21 cellular contexts compared by ENCODE assay signal in genomic region chr6:15843764-15844163, GRCh38.
DNase-seq lines count a peak whose midpoint lies in the region; ATAC-seq and TF ChIP-seq lines count a peak whose summit lies in the region.
"Had no signal": no experiment of that assay in that cellular context is flagged by ENCODE, and none has a peak within 500 bp of the region (broad histone marks: within the 10 kb centered on the region; RNA-seq: fewer than 3 reads in every experiment).

No MANE protein-coding gene starts in this region.

- DNase-seq in NCI-H510A treated with DMSO at 0.1 percent for 48 hours (lab: John Stamatoyannopoulos, UW) (peak; percentile 20), NCI-H510A (lab: John Stamatoyannopoulos, UW) (no peak), NCI-H187 treated with DMSO at 0.1 percent for 48 hours (lab: John Stamatoyannopoulos, UW) (peak; percentile 41), HUDEP-2 (lab: John Stamatoyannopoulos, UW; ENCODE audit: unreplicated experiment in 76 of 76) (no peak), activated T-cell treated with anti-CD3 and anti-CD28 coated beads for 4 hours (no peak)
- no peak for DNase-seq in T-helper 2 cell treated with Interferon-gamma antibody and Interleukin-4, amounts not matched to agents 5 μg/mL and 100 μg/mL, for 36 hours (ENCODE audit: low spot score)
- DNase-seq: 8988T; C1 segment of cervical spinal cord; CD8-positive, alpha-beta T cell; EL; GF-D8; HFFc6; KG1; NCI-H1105; NCI-H146; NCI-H2107; NCI-H345; NCI-H526 treated with DMSO at 0.1 percent for 48 hours; SIG-M5; SK-N-SH had no signal

- no peak overlapping the region for H3K4me3 Mint-ChIP-seq in T-helper 2 cell treated with Interferon-gamma antibody and Interleukin-4, amounts not matched to agents 5 μg/mL and 100 μg/mL, for 36 hours
- H3K4me3 Mint-ChIP-seq: CD8-positive, alpha-beta T cell; HFFc6 had no signal

- TF ChIP-seq POLR2A in GM18505 (IDR thresholded peaks at IDR 0.05; ENCODE audit: borderline replicate concordance, extremely low read depth, insufficient read depth, insufficient read length), result no peak

- ATAC-seq in GM18505 (IDR thresholded peaks at IDR 0.05; ENCODE audit: unreplicated experiment), result no peak
- ATAC-seq: CD8-positive, alpha-beta T cell had no signal

- peaks cover 4% of the 10 kb centered on the region for H3K9me3 Mint-ChIP-seq in T-helper 2 cell treated with Interferon-gamma antibody and Interleukin-4, amounts not matched to agents 5 μg/mL and 100 μg/mL, for 36 hours
- H3K9me3 Mint-ChIP-seq: CD8-positive, alpha-beta T cell had no signal

- no peaks in the 10 kb centered on the region for H3K27me3 Mint-ChIP-seq in T-helper 2 cell treated with Interferon-gamma antibody and Interleukin-4, amounts not matched to agents 5 μg/mL and 100 μg/mL, for 36 hours (ENCODE audit: low read depth)

- peak overlapping the region; percentile 35 for H3K27ac Mint-ChIP-seq in T-helper 2 cell treated with Interferon-gamma antibody and Interleukin-4, amounts not matched to agents 5 μg/mL and 100 μg/mL, for 36 hours
- H3K27ac Mint-ChIP-seq: CD8-positive, alpha-beta T cell; HFFc6 had no signal

- H3K36me3 Mint-ChIP-seq in T-helper 2 cell treated with Interferon-gamma antibody and Interleukin-4, amounts not matched to agents 5 μg/mL and 100 μg/mL, for 36 hours (ENCODE audit: low read depth), result no peaks in the 10 kb centered on the region
- H3K36me3 Mint-ChIP-seq: CD8-positive, alpha-beta T cell had no signal

- peaks cover 12% of the 10 kb centered on the region for H3K4me1 Mint-ChIP-seq in T-helper 2 cell treated with Interferon-gamma antibody and Interleukin-4, amounts not matched to agents 5 μg/mL and 100 μg/mL, for 36 hours (ENCODE audit: low read depth)

Comparison
In these comparisons a context has a peak if more than half of its experiments do, and no peak if none do; other contexts are left out.
1. DNase-seq: peak in NCI-H510A treated with DMSO at 0.1 percent for 48 hours (single experiment) and NCI-H187 treated with DMSO at 0.1 percent for 48 hours (single experiment); none in NCI-H510A (single experiment), T-helper 2 cell treated with Interferon-gamma antibody and Interleukin-4, amounts not matched to agents 5 μg/mL and 100 μg/mL, for 36 hours (single experiment), HUDEP-2 (0 of 76) and activated T-cell treated with anti-CD3 and anti-CD28 coated beads for 4 hours (single experiment).